20 cellular contexts compared by ENCODE assay signal in genomic region chr9:119071636-119072035, GRCh38.
"Had no signal": no experiment of that assay in that cellular context is flagged by ENCODE, and none has a peak within 500 bp of the region (broad histone marks: within the 10 kb centered on the region; RNA-seq: fewer than 3 reads in every experiment).

No MANE protein-coding gene starts in this region.

- H3K4me3 ChIP-seq: esophagus squamous epithelium, hepatocyte, right atrium auricular region, sigmoid colon, stomach, thoracic aorta had no signal

- DNase-seq: effector memory CD8-positive, alpha-beta T cell; esophagus squamous epithelium; foreskin melanocyte; head of caudate nucleus; kidney; left colon; mesendoderm; naive thymus-derived CD8-positive, alpha-beta T cell; posterior cingulate gyrus; sigmoid colon; small intestine; stimulated activated CD4-positive, alpha-beta T cell treated with anti-CD3 and anti-CD28 coated beads, Interleukin-12 subunit alpha, Interleukin-12 subunit beta, amount 100 ng/mL, for 4 hours; stimulated activated naive CD4-positive, alpha-beta T cell; stomach; substantia nigra; trophoblast cell had no signal

- H3K9me3 ChIP-seq: esophagus squamous epithelium, right atrium auricular region, sigmoid colon, thoracic aorta had no signal

- H3K27me3 ChIP-seq: esophagus squamous epithelium, hepatocyte, right atrium auricular region, sigmoid colon, stomach had no signal

- H3K36me3 ChIP-seq: esophagus squamous epithelium, right atrium auricular region, sigmoid colon, stomach, thoracic aorta had no signal

- H3K4me1 ChIP-seq: esophagus squamous epithelium, right atrium auricular region, sigmoid colon, stomach had no signal

- H3K27ac ChIP-seq: epithelial cell of prostate, esophagus squamous epithelium, hepatocyte, right atrium auricular region, sigmoid colon, stomach, thoracic aorta had no signal
